ENCODE assay signal across 1 cellular context in the genomic region with DNA sequence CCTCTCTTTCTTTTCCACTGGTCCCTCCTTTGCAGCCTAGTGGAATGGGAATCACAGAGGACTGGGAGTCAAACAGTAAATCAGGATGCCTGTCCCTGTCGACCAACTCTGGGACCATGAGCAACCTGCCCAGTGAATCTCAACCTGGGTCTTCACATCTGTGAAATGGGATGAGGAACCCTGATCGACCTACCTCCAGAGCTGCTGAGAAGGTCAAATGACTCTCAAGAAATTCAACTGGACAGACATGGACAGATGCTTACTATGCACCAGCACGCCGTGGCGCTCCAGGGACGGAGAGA.
TF ChIP-seq lines count a peak whose summit lies in the region.

No MANE protein-coding gene starts in this region.

TF ChIP-seq in neural cell, 6 proteins besides CTCF, POLR2A, EP300 and RAD21:
- TF ChIP-seq TAF1 (IDR thresholded peaks at IDR 0.05; ENCODE audit: low read depth) (no peak), MXI1 (conservative IDR thresholded peaks at IDR 0.05; ENCODE audit: poor library complexity, severe bottlenecking) (no peak), SMC3 (conservative IDR thresholded peaks at IDR 0.05; ENCODE audit: poor library complexity) (no peak), EZH2 (IDR thresholded peaks at IDR 0.05; ENCODE audit: borderline replicate concordance, insufficient read depth, low read length, poor library complexity, severe bottlenecking) (no peak), POLR2AphosphoS5 (IDR thresholded peaks at IDR 0.05) (no peak)
- TF ChIP-seq, protein P1, sequence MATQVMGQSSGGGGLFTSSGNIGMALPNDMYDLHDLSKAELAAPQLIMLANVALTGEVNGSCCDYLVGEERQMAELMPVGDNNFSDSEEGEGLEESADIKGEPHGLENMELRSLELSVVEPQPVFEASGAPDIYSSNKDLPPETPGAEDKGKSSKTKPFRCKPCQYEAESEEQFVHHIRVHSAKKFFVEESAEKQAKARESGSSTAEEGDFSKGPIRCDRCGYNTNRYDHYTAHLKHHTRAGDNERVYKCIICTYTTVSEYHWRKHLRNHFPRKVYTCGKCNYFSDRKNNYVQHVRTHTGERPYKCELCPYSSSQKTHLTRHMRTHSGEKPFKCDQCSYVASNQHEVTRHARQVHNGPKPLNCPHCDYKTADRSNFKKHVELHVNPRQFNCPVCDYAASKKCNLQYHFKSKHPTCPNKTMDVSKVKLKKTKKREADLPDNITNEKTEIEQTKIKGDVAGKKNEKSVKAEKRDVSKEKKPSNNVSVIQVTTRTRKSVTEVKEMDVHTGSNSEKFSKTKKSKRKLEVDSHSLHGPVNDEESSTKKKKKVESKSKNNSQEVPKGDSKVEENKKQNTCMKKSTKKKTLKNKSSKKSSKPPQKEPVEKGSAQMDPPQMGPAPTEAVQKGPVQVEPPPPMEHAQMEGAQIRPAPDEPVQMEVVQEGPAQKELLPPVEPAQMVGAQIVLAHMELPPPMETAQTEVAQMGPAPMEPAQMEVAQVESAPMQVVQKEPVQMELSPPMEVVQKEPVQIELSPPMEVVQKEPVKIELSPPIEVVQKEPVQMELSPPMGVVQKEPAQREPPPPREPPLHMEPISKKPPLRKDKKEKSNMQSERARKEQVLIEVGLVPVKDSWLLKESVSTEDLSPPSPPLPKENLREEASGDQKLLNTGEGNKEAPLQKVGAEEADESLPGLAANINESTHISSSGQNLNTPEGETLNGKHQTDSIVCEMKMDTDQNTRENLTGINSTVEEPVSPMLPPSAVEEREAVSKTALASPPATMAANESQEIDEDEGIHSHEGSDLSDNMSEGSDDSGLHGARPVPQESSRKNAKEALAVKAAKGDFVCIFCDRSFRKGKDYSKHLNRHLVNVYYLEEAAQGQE (IDR thresholded peaks at IDR 0.05; ENCODE audit: borderline replicate concordance): no peak
